Comparison of ENCODE assay signal across 8 cellular contexts in the genomic region with DNA sequence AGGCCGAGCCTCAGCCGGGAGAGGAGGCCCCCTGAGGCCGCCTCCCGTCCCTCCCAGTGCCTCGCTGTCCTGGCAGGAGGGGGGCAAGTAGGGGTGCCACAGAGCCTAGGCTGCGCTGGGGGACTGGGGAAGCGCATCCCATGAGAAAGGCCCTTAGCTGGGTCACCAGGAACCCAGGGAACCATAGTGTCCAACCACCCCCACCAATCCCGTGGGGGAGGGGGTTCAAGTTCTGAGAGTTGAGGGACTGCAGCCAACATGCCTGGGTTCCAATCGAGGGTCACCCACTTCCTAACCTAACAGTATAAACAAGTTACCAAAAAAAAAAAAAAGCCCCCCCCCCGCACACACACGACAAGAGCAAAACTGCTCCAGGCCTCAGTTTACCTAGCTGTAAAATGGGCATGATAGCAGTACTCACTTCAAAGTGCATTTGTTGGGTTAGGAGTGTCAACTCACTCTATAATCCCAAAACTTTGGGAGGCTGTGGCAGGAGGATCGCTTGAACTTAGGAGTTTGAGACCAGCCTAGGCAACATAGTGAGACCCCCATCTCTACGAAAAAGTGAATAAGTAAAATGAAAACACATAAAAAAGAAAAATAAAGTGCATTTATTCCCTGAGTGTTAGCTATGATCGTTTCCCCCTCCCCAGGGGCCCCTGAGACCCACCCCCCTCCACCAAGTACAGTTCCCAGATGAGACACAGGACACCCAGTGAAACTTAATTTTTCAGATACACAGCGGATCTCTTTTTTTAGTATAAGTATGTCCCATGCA.
DNase-seq lines count a peak whose midpoint lies in the region; ATAC-seq lines count a peak whose summit lies in the region.

No MANE protein-coding gene starts in this region.

- peak overlapping the region; percentile 92; the same call in 1 of the 2 replicates for H3K9ac ChIP-seq in HUES48 (ENCODE audit: low read depth, low read length)

- peak overlapping the region; percentile 3 for H3K4me3 Mint-ChIP-seq in activated naive CD8-positive, alpha-beta T cell
- H3K4me3 Mint-ChIP-seq in stimulated activated naive CD8-positive, alpha-beta T cell treated with anti-CD3 and anti-CD28 coated beads, Interleukin-15, amount 100 ng/mL, for 72 hours, result peak overlapping the region; percentile 83 to 91

- H3K4me1 Mint-ChIP-seq in activated naive CD8-positive, alpha-beta T cell (ENCODE audit: low read depth), result peaks cover 55% of the 10 kb centered on the region
- peaks cover 74% of the 10 kb centered on the region for H3K4me1 Mint-ChIP-seq in stimulated activated naive CD8-positive, alpha-beta T cell treated with anti-CD3 and anti-CD28 coated beads, Interleukin-15, amount 100 ng/mL, for 72 hours

- peak overlapping the region; percentile 97 for H3K27ac ChIP-seq in HUES48 (ENCODE audit: low read depth, low read length)

- no peaks in the 10 kb centered on the region for H3K9me3 Mint-ChIP-seq in activated naive CD8-positive, alpha-beta T cell (ENCODE audit: low read depth)
- no peaks in the 10 kb centered on the region for H3K9me3 Mint-ChIP-seq in stimulated activated naive CD8-positive, alpha-beta T cell treated with anti-CD3 and anti-CD28 coated beads, Interleukin-15, amount 100 ng/mL, for 72 hours

- H3K4me3 ChIP-seq in HUES48 (ENCODE audit: low read depth, low read length) (peak overlapping the region; percentile 72), iPS-18c (ENCODE audit: insufficient read depth, low read depth, low read length) (peak overlapping the region; percentile 89)

- peaks cover 47% of the 10 kb centered on the region for H3K4me1 ChIP-seq in HUES48 (ENCODE audit: control insufficient read depth, insufficient read depth, low read length)

- DNase-seq in stimulated activated naive CD8-positive, alpha-beta T cell treated with anti-CD3 and anti-CD28 coated beads, Interleukin-15, amount 100 ng/mL, for 72 hours, result no peak
- DNase-seq in SW 1271 (lab: John Stamatoyannopoulos, UW), result no peak
- DNase-seq in cerebellar nuclear complex (lab: John Stamatoyannopoulos, UW), result no peak
- no peak for DNase-seq in NCI-H774 (lab: John Stamatoyannopoulos, UW)
- DNase-seq in NCI-H748 (lab: John Stamatoyannopoulos, UW; ENCODE audit: unreplicated experiment), result no peak

- H3K36me3 ChIP-seq in HUES48 (ENCODE audit: control insufficient read depth, insufficient read depth, low read length), result no peaks in the 10 kb centered on the region

- no peaks in the 10 kb centered on the region for H3K27me3 Mint-ChIP-seq in activated naive CD8-positive, alpha-beta T cell
- no peaks in the 10 kb centered on the region for H3K27me3 Mint-ChIP-seq in stimulated activated naive CD8-positive, alpha-beta T cell treated with anti-CD3 and anti-CD28 coated beads, Interleukin-15, amount 100 ng/mL, for 72 hours

- no peak for ATAC-seq in stimulated activated naive CD8-positive, alpha-beta T cell treated with anti-CD3 and anti-CD28 coated beads, Interleukin-15, amount 100 ng/mL, for 72 hours

- H3K27ac Mint-ChIP-seq in activated naive CD8-positive, alpha-beta T cell, result peak overlapping the region; percentile 41
- H3K27ac Mint-ChIP-seq in stimulated activated naive CD8-positive, alpha-beta T cell treated with anti-CD3 and anti-CD28 coated beads, Interleukin-15, amount 100 ng/mL, for 72 hours, result peak overlapping the region; percentile 65 to 92

- no peaks in the 10 kb centered on the region for H3K36me3 Mint-ChIP-seq in activated naive CD8-positive, alpha-beta T cell

- H3K9me3 ChIP-seq in HUES48 (ENCODE audit: control insufficient read depth, insufficient read depth, low read length) (no peaks in the 10 kb centered on the region), iPS-18c (ENCODE audit: control insufficient read depth, insufficient read depth, low read length) (peaks cover 3% of the 10 kb centered on the region)

- H3K27me3 ChIP-seq in HUES48 (ENCODE audit: control insufficient read depth, insufficient read depth, low read length), result no peaks in the 10 kb centered on the region
